Comparison of ENCODE assay signal across 20 cellular contexts in the genomic region with DNA sequence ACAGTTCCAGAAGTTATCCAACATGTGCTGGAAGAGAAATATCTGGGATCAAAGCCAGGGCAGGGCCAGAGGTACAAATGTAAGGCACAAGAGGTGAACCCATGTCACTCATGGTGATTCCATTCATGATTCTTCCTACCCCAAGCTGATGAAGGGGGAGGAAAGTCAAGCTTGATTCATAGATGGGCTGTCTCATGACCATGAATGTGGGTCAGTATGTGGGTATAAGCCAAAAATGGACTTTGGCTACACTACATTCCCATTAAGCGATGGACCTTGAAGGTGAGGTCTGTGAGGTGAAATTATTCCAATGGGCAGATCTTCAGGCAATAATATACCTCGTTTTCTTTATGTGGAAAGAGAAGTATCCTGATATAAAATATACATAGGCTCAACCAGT.
"Had no signal": no experiment of that assay in that cellular context is flagged by ENCODE, and none has a peak within 500 bp of the region (broad histone marks: within the 10 kb centered on the region; RNA-seq: fewer than 3 reads in every experiment).

No MANE protein-coding gene starts in this region.

- H3K4me3 ChIP-seq: SJSA1, SK-N-MC had no signal

- H3K36me3 ChIP-seq: SJSA1 had no signal

- H3K27ac ChIP-seq: HL-60, SJSA1, SK-N-MC had no signal

- DNase-seq: Karpas-422, KG1, MM.1S, NCI-H1092 treated with DMSO at 0.1 percent for 48 hours, NCI-H1436 treated with DMSO at 0.1 percent for 48 hours, NCI-H1694, NCI-H187 treated with DMSO at 0.1 percent for 48 hours, NCI-H2029 treated with DMSO at 0.1 percent for 48 hours, NCI-H2171 treated with DMSO at 0.1 percent for 48 hours, NCI-H345, NCI-H446 treated with DMSO at 0.1 percent for 48 hours, NCI-H510A treated with DMSO at 0.1 percent for 48 hours, NCI-H526 treated with DMSO at 0.1 percent for 48 hours, NCI-H748 treated with DMSO at 0.1 percent for 48 hours, Right ventricle myocardium superior, RPMI8226, SIG-M5 had no signal

- H3K27me3 ChIP-seq: SJSA1 had no signal

- H3K9me3 ChIP-seq: SJSA1 had no signal
